Comparison of ENCODE assay signal across 16 cellular contexts in genomic region chr21:33384851-33385331, GRCh38. TPM values are rescaled to one million over a fixed set of nuclear protein-coding genes. Genes with fewer than 3 reads are reported as not detected.
DNase-seq lines count a peak whose midpoint lies in the region; ATAC-seq, FAIRE-seq and TF ChIP-seq lines count a peak whose summit lies in the region.
"Had no signal": no experiment of that assay in that cellular context is flagged by ENCODE, and none has a peak within 500 bp of the region (broad histone marks: within the 10 kb centered on the region; RNA-seq: fewer than 3 reads in every experiment).

No MANE protein-coding gene starts in this region.

- no peak overlapping the region for H3K9ac ChIP-seq in H1 (replicated peaks in 1 of 4; ENCODE audit: extremely low read depth in 1 of 4, low read depth in 3 of 4, low read length in 3 of 4)

- CTCF ChIA-PET in H1 (lab: Charles Lee; ENCODE audit: partially characterized antibody): interaction anchor here (0.7 to 5.2 kb wide), 19 partner anchors 9 to 500 kb away, joined by 3 to 35 read pairs (median 3); partner anchors contain the start of gene IFNAR1

- no peak for TF ChIP-seq RAD21 in H1 (IDR thresholded peaks at IDR 0.05 in 1 of 2, conservative IDR thresholded peaks at IDR 0.05 in 1 of 2; ENCODE audit: low read depth in 2 of 2, low read length in 2 of 2)

- H2AK5ac ChIP-seq in H1 (ENCODE audit: low read depth, low read length): no peak overlapping the region

- H2BK12ac ChIP-seq in H1 (ENCODE audit: low read depth, low read length): no peak overlapping the region; the same call in 1 of the 2 replicates

- 92% methylated on average over 16 of the region's 16 CpGs; no CpG with 5 or more reads in 1 of the 2 experiments for WGBS in H1 (ENCODE audit: extremely low coverage in 1 of 2, insufficient coverage in 1 of 2, insufficient read length in 1 of 2, insufficient replicate concordance in 2 of 2, low coverage in 1 of 2, low lambda C conversion rate in 2 of 2, missing lambda C conversion rate in 1 of 2), 2 experiments

- no peak overlapping the region for H3K4me2 ChIP-seq in H1 (ENCODE audit: insufficient read depth in 1 of 2, low read depth in 2 of 2, low read length in 2 of 2)

- H3K56ac ChIP-seq in H1 (replicated peaks; ENCODE audit: insufficient read length, low read depth, low read length): no peak overlapping the region

- no peak for TF ChIP-seq EP300 in H1 (IDR thresholded peaks at IDR 0.05; ENCODE audit: borderline replicate concordance in 1 of 2, low read depth in 2 of 2, low read length in 2 of 2)

- no peak overlapping the region for H3K14ac ChIP-seq in H1 (ENCODE audit: insufficient read length)

- peak overlapping the region; percentile 92 for H3K27ac Mint-ChIP-seq in stimulated activated naive B cell treated with anti-CD40 and anti-IgM and Interleukin-4, amounts not matched to agents 10 μg/mL and 1 μg/mL and 100 μg/mL, for 72 hours

- no peaks in the 10 kb centered on the region for H3K9me3 ChIP-seq in H1 (ENCODE audit: insufficient read depth in 2 of 2, low read depth in 1 of 2, low read length in 1 of 2)

- POLR2A ChIA-PET in H1 (lab: Charles Lee; ENCODE audit: partially characterized antibody): interaction anchor here (1.1 to 2.0 kb wide), 3 partner anchors 19 to 60 kb away, joined by 3 to 9 read pairs (median 4); partner anchors contain the start of gene IFNAR1

- H3K27me3 Mint-ChIP-seq in stimulated activated naive B cell treated with anti-CD40 and anti-IgM and Interleukin-4, amounts not matched to agents 10 μg/mL and 1 μg/mL and 100 μg/mL, for 72 hours: no peaks in the 10 kb centered on the region

- DNase-seq in NK-92 treated with Interleukin-12 subunit alpha and Interleukin-12 subunit beta, amount 100 ng/mL, for 24 hours (lab: John Stamatoyannopoulos, UW): peak; percentile 43
- no peak for DNase-seq in NK-92 (lab: John Stamatoyannopoulos, UW; ENCODE audit: unreplicated experiment)
- DNase-seq in activated CD4-positive, alpha-beta T cell treated with anti-CD3 and anti-CD28 coated beads, Interleukin-2, amount 50 U/mL, for 1 hour: peak; percentile 33
- DNase-seq in H1 (ENCODE audit: low read depth in 1 of 2, low spot score in 2 of 2): no peak
- no peak for DNase-seq in stimulated activated naive B cell treated with anti-CD40 and anti-IgM and Interleukin-4, amounts not matched to agents 10 μg/mL and 1 μg/mL and 100 μg/mL, for 72 hours
- DNase-seq in D721Med (ENCODE audit: insufficient read length, low spot score): no peak
- no peak for DNase-seq in SKM-1 (lab: John Stamatoyannopoulos, UW; ENCODE audit: unreplicated experiment)
- DNase-seq: cortex of kidney, GOT3, Karpas-422, mesendoderm, NCI-H510A had no signal

- H4K8ac ChIP-seq in H1 (ENCODE audit: extremely low read depth, insufficient read depth, low read length): peak overlapping the region; percentile 43; the same call in 1 of the 2 replicates

- H2AFZ ChIP-seq in H1 (ENCODE audit: low read length): peak overlapping the region; percentile 13; the same call in 1 of the 2 replicates

- H3K23ac ChIP-seq in H1 (ENCODE audit: insufficient read length): no peak overlapping the region

- no peak overlapping the region for H4K91ac ChIP-seq in H1 (replicated peaks; ENCODE audit: insufficient read length, low read length)

- TF ChIP-seq CTCF in H1 (IDR thresholded peaks at IDR 0.05; ENCODE audit: control extremely low read depth in 1 of 3, insufficient read depth in 1 of 3, low read depth in 1 of 3, low read length in 3 of 3) (no peak), D721Med (IDR thresholded peaks at IDR 0.05; ENCODE audit: insufficient read depth, missing control alignments) (no peak)

- H3K79me2 ChIP-seq in H1 (ENCODE audit: control insufficient read depth in 1 of 2, insufficient read depth in 2 of 2, low read length in 2 of 2): no peaks in the 10 kb centered on the region

- no peak overlapping the region for H2BK15ac ChIP-seq in H1 (ENCODE audit: low read length)

- no peak for TF ChIP-seq POLR2A in H1 (IDR thresholded peaks at IDR 0.05; ENCODE audit: control extremely low read depth in 1 of 2, low read depth in 2 of 2, low read length in 2 of 2)

- no peak overlapping the region for H3K4me3 Mint-ChIP-seq in stimulated activated naive B cell treated with anti-CD40 and anti-IgM and Interleukin-4, amounts not matched to agents 10 μg/mL and 1 μg/mL and 100 μg/mL, for 72 hours

- H3K4ac ChIP-seq in H1 (replicated peaks; ENCODE audit: insufficient read length, low read depth, low read length): no peak overlapping the region

- no peak overlapping the region for H3K4me3 ChIP-seq in H1 (ENCODE audit: extremely low read depth in 1 of 4, insufficient read depth in 2 of 4, low read depth in 3 of 4, low read length in 4 of 4)
- H3K4me3 ChIP-seq: skin epidermis had no signal

- H3K79me1 ChIP-seq in H1 (ENCODE audit: low read depth, low read length): no peaks in the 10 kb centered on the region

- H3K27me3 ChIP-seq in H1 (replicated peaks in 1 of 4; ENCODE audit: control insufficient read depth in 3 of 4, extremely low read depth in 1 of 4, insufficient read depth in 3 of 4, low read length in 3 of 4): no peaks in the 10 kb centered on the region

- no peak overlapping the region for H2BK120ac ChIP-seq in H1 (replicated peaks; ENCODE audit: low read depth, low read length)

- peaks cover 0 to 5% (median 3%) of the 10 kb centered on the region in 4 experiments; a peak in 2 of 7 replicates for H3K4me1 ChIP-seq in H1 (replicated peaks in 1 of 4; ENCODE audit: control insufficient read depth in 3 of 4, insufficient read depth in 4 of 4, low read length in 3 of 4)

- H3K18ac ChIP-seq in H1 (ENCODE audit: extremely low read depth, low read length): no peak overlapping the region

- no peak overlapping the region for H3K27ac ChIP-seq in H1 (ENCODE audit: low read depth, low read length)
- H3K27ac ChIP-seq: 22Rv1 had no signal

- no peaks in the 10 kb centered on the region for H4K20me1 ChIP-seq in H1 (replicated peaks in 1 of 2; ENCODE audit: control insufficient read depth in 1 of 2, insufficient read depth in 2 of 2, low read length in 2 of 2)

- H3K23me2 ChIP-seq in H1 (ENCODE audit: low read depth, low read length): no peaks in the 10 kb centered on the region

- no peak overlapping the region for H2BK5ac ChIP-seq in H1 (ENCODE audit: low read depth, low read length)

- no peaks in the 10 kb centered on the region for H3K36me3 Mint-ChIP-seq in stimulated activated naive B cell treated with anti-CD40 and anti-IgM and Interleukin-4, amounts not matched to agents 10 μg/mL and 1 μg/mL and 100 μg/mL, for 72 hours

- peaks cover 50 to 73% of the 10 kb centered on the region in 2 donors for H3K4me1 Mint-ChIP-seq in stimulated activated naive B cell treated with anti-CD40 and anti-IgM and Interleukin-4, amounts not matched to agents 10 μg/mL and 1 μg/mL and 100 μg/mL, for 72 hours

- no peak for ATAC-seq in stimulated activated naive B cell treated with anti-CD40 and anti-IgM and Interleukin-4, amounts not matched to agents 10 μg/mL and 1 μg/mL and 100 μg/mL, for 72 hours (replicated peaks)
- ATAC-seq in HG03571 (IDR thresholded peaks at IDR 0.05; ENCODE audit: unreplicated experiment): no peak

- H3K9me3 Mint-ChIP-seq in stimulated activated naive B cell treated with anti-CD40 and anti-IgM and Interleukin-4, amounts not matched to agents 10 μg/mL and 1 μg/mL and 100 μg/mL, for 72 hours: peaks cover 0 to 1% of the 10 kb centered on the region in 2 donors

- H4K5ac ChIP-seq in H1 (ENCODE audit: insufficient read length, low read depth, low read length): no peak overlapping the region

- H3K36me3 ChIP-seq in H1 (ENCODE audit: control insufficient read depth in 2 of 4, insufficient read depth in 4 of 4, low read length in 3 of 4): no peaks in the 10 kb centered on the region

- no peak overlapping the region for H2BK20ac ChIP-seq in H1 (ENCODE audit: low read length)

- no peak for FAIRE-seq in H1 (lab: Jason Lieb, UNC)
- no peak for FAIRE-seq in D721Med (lab: Jason Lieb, UNC)
- FAIRE-seq: G401.6 had no signal

TF ChIP-seq in H1, 55 proteins besides CTCF, POLR2A, EP300 and RAD21:
- TF ChIP-seq MAX (IDR thresholded peaks at IDR 0.05) (no peak), TEAD4 (IDR thresholded peaks at IDR 0.05; ENCODE audit: low read depth, low read length) (no peak), RBBP5 (IDR thresholded peaks at IDR 0.05; ENCODE audit: borderline replicate concordance, low read depth, low read length) (no peak), RXRA (IDR thresholded peaks at IDR 0.05; ENCODE audit: insufficient read depth, low read depth, low read length) (no peak)

RNA-seq across cellular contexts. Expression of gene IFNGR2, which starts 18.3 kb away (rescaled TPM):
- total RNA-seq in H1 (2021; fragmentation: NEBNext Ultra II Directional; extraction: Animal tissue kit (Norgen Biotek cat#: 25700)): 34.9 and 36.0 TPM in 2 replicates
- polyA plus RNA-seq in H1 (2011; rRNA removed): 33.4 and 46.4 TPM in 2 replicates
- 39.1 TPM for polyA plus RNA-seq in H1 (2011; cell fraction: cytosol; rRNA removed)
- polyA plus RNA-seq in H1 (2011; cell fraction: nucleus; rRNA removed): 37.9 TPM
- polyA plus RNA-seq in H1 (2012, experiment 1 of 2): 37.0 to 39.3 TPM (median 37.9 TPM) in 4 replicates
- 36.4 TPM for polyA plus RNA-seq in H1 (2012, experiment 2 of 2)
- polyA plus RNA-seq in H1 (2013, experiment 1 of 2): 25.9 TPM
- 27.9 TPM for polyA plus RNA-seq in H1 (2013, experiment 2 of 2)
- 60.5 and 66.1 TPM in 2 replicates for polyA minus RNA-seq in H1 (2011; rRNA and poly(A)+ RNA removed)
- polyA minus RNA-seq in H1 (2011; cell fraction: cytosol; rRNA and poly(A)+ RNA removed): 31.0 TPM
- polyA minus RNA-seq in H1 (2011; cell fraction: nucleus; rRNA and poly(A)+ RNA removed): 27.3 TPM

Comparison
In these comparisons a context has a peak if more than half of its experiments do, and no peak if none do; other contexts are left out.
1. DNase-seq: peak in NK-92 treated with Interleukin-12 subunit alpha and Interleukin-12 subunit beta, amount 100 ng/mL, for 24 hours (single experiment) and activated CD4-positive, alpha-beta T cell treated with anti-CD3 and anti-CD28 coated beads, Interleukin-2, amount 50 U/mL, for 1 hour (single experiment); none in NK-92 (single experiment), H1 (0 of 2), stimulated activated naive B cell treated with anti-CD40 and anti-IgM and Interleukin-4, amounts not matched to agents 10 μg/mL and 1 μg/mL and 100 μg/mL, for 72 hours (single experiment), D721Med (single experiment) and SKM-1 (single experiment).